8 cellular contexts compared by ENCODE assay signal in the genomic region with DNA sequence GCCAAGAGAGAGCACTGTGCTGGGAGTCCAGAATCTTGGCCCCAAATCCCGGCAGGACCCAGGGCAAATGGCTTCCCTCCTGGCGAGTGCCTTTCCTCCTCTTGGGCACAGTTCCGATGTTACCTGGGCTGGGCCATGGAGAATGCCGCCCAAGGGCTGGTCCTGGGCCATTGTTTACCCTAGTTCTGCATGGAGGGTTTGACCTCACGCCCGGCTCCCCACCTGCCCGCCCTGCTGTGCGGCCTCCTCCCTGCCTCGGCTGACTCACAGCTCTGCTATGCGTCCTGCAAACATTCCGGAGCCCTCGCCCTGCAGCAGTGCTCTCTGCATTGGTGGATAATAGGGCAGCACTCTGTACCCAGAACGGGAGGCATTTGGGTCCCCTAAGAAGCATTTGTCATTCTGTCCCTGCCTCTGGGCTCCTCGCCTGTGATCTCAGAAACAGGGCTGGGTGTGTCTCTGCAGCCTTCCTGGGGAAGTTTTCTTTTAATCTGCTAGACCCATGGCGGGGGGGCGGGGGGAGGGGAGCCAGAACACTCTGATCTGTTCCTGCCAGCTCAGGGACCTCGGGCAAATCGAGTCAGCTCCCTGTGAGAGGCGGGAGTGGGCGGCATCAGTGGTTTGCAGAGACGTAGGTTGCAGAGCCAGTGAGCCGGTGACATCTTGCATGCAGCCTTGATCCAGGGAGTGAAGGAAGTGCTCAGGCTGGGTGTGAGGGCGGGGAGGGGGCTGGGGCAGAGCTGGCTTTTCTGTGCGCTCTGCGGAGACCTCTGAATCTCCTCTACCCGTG. TPM values are rescaled to one million over a fixed set of nuclear protein-coding genes. Genes with fewer than 3 reads are reported as not detected.
A peak's percentile ranks its signal among the peaks of the same experiment; 100 is the strongest.
DNase-seq lines count a peak whose midpoint lies in the region; ATAC-seq and TF ChIP-seq lines count a peak whose summit lies in the region.

No MANE protein-coding gene starts in this region.

- peaks cover 41% of the 10 kb centered on the region for H3K4me1 ChIP-seq in BLaER1
- peaks cover 33% of the 10 kb centered on the region for H3K4me1 ChIP-seq in effector memory CD4-positive, alpha-beta T cell (ENCODE audit: control insufficient read depth, insufficient read depth, low read length, poor library complexity, severe bottlenecking)
- H3K4me1 ChIP-seq in mucosa of descending colon (ENCODE audit: low read depth) = peaks cover 19% of the 10 kb centered on the region

- peaks cover 23% of the 10 kb centered on the region; the same call in 1 of the 2 replicates for H4K20me1 ChIP-seq in BLaER1

- H3K9me3 Mint-ChIP-seq in activated CD4-positive, alpha-beta memory T cell treated with anti-CD3 and anti-CD28 coated beads, Interleukin-2, amount 10 ng/mL, durations not matched to agents 7 days and 5 days = no peaks in the 10 kb centered on the region

- no peak overlapping the region for H3K9ac ChIP-seq in BLaER1

- CTCF ChIA-PET in activated CD4-positive, alpha-beta memory T cell treated with anti-CD3 and anti-CD28 coated beads, Interleukin-2, amount 10 ng/mL, durations not matched to agents 7 days and 5 days (lab: Charles Lee) = no interaction called here

- H3K27me3 ChIP-seq in BLaER1 = no peaks in the 10 kb centered on the region
- no peaks in the 10 kb centered on the region for H3K27me3 ChIP-seq in effector memory CD4-positive, alpha-beta T cell (replicated peaks; ENCODE audit: control insufficient read depth, insufficient read depth, low read length, poor library complexity, severe bottlenecking)

- no peaks in the 10 kb centered on the region for H3K27me3 Mint-ChIP-seq in activated CD4-positive, alpha-beta memory T cell treated with anti-CD3 and anti-CD28 coated beads, Interleukin-2, amount 10 ng/mL, durations not matched to agents 7 days and 5 days

- peak overlapping the region; percentile 55 for H3K4me2 ChIP-seq in BLaER1

- intact Hi-C loops in mucosa of descending colon (cut with DNase I, micrococcal nuclease) = no loop called here

- H3K4me3 Mint-ChIP-seq in activated CD4-positive, alpha-beta memory T cell treated with anti-CD3 and anti-CD28 coated beads, Interleukin-2, amount 10 ng/mL, durations not matched to agents 7 days and 5 days = peak overlapping the region; percentile 27

- H3K4me3 ChIP-seq in BLaER1 (no peak overlapping the region), mucosa of descending colon (no peak overlapping the region)
- H3K4me3 ChIP-seq in effector memory CD4-positive, alpha-beta T cell (ENCODE audit: insufficient read depth, low read depth, low read length, poor library complexity, severe bottlenecking) = peak overlapping the region; percentile 44

- no peak for TF ChIP-seq CTCF in mucosa of descending colon (IDR thresholded peaks at IDR 0.05)

- H3K4me1 Mint-ChIP-seq in activated CD4-positive, alpha-beta memory T cell treated with anti-CD3 and anti-CD28 coated beads, Interleukin-2, amount 10 ng/mL, durations not matched to agents 7 days and 5 days = peaks cover 25% of the 10 kb centered on the region

- no peak overlapping the region for H3K27ac ChIP-seq in BLaER1
- peak overlapping the region; percentile 34 for H3K27ac ChIP-seq in effector memory CD4-positive, alpha-beta T cell (ENCODE audit: insufficient read depth, low read length, poor library complexity, severe bottlenecking)

- H3K36me3 ChIP-seq in BLaER1 (no peaks in the 10 kb centered on the region), mucosa of descending colon (ENCODE audit: low read depth) (no peaks in the 10 kb centered on the region)
- no peaks in the 10 kb centered on the region for H3K36me3 ChIP-seq in effector memory CD4-positive, alpha-beta T cell (ENCODE audit: control insufficient read depth, insufficient read depth, low read length)

- H3K9me3 ChIP-seq in BLaER1 = peaks cover 10% of the 10 kb centered on the region
- H3K9me3 ChIP-seq in effector memory CD4-positive, alpha-beta T cell (ENCODE audit: control insufficient read depth, low read length) = no peaks in the 10 kb centered on the region
- H3K9me3 ChIP-seq in mucosa of descending colon = peaks cover 2% of the 10 kb centered on the region

- POLR2A ChIA-PET in activated CD4-positive, alpha-beta memory T cell treated with anti-CD3 and anti-CD28 coated beads, Interleukin-2, amount 10 ng/mL, durations not matched to agents 7 days and 5 days (lab: Charles Lee) = no interaction called here

- H3K36me3 Mint-ChIP-seq in activated CD4-positive, alpha-beta memory T cell treated with anti-CD3 and anti-CD28 coated beads, Interleukin-2, amount 10 ng/mL, durations not matched to agents 7 days and 5 days (ENCODE audit: low read depth) = no peaks in the 10 kb centered on the region

- ATAC-seq in mucosa of descending colon (peak; percentile 97), HG03196 (IDR thresholded peaks at IDR 0.05; ENCODE audit: unreplicated experiment) (no peak)

- DNase-seq in HuH-7.5 (ENCODE audit: low spot score) (peak; percentile 100), mucosa of descending colon (peak; percentile 84 to 93 (median 90)), cortex of kidney (lab: John Stamatoyannopoulos, UW) (no peak)
- DNase-seq in activated CD4-positive, alpha-beta memory T cell treated with anti-CD3 and anti-CD28 coated beads, Interleukin-2, amount 10 ng/mL, durations not matched to agents 7 days and 5 days = peak; percentile 37
- peak in 2 of 3 donors; percentile 8 to 25 for DNase-seq in effector memory CD4-positive, alpha-beta T cell
- peak; percentile 49 to 63 (median 60) for DNase-seq in stimulated activated naive CD4-positive, alpha-beta T cell (lab: John Stamatoyannopoulos, UW)

- H3K27ac Mint-ChIP-seq in activated CD4-positive, alpha-beta memory T cell treated with anti-CD3 and anti-CD28 coated beads, Interleukin-2, amount 10 ng/mL, durations not matched to agents 7 days and 5 days = peak overlapping the region; percentile 63

RNA-seq across cellular contexts. Expression of gene SMIM38, which starts 32.9 kb away (rescaled TPM):
- total RNA-seq in activated CD4-positive, alpha-beta memory T cell treated with anti-CD3 and anti-CD28 coated beads, Interleukin-2, amount 10 ng/mL, durations not matched to agents 7 days and 5 days = under 1 TPM; 0.13 to 0.18 TPM
- 1 to 10 TPM in 1 of 3 donors, not detected in 2; 2.2 TPM for total RNA-seq in mucosa of descending colon
